In the genomic region with DNA sequence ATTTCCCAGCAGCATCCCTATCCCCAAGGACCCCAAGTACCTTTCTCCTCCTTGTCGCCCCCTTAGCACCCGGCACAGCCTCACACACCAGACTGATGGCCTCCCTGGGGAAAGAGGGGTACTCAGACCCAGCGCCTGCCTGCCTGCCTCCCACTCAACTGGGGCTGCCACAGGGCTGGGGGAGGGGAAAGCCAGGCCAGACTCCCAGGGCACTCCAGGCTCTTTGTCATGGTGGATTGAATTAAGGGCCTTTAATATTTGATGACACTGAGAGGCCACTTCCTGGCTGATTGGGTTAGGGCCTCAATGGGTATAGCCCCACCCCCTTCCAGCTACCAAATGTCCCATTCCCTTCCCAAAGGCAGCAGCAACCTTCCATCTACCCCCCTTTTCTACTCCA, we compare ENCODE assay signal across 9 cellular contexts. TPM values are rescaled to one million over a fixed set of nuclear protein-coding genes. Genes with fewer than 3 reads are reported as not detected.
DNase-seq lines count a peak whose midpoint lies in the region; ATAC-seq, FAIRE-seq and TF ChIP-seq lines count a peak whose summit lies in the region.
"Had no signal": no experiment of that assay in that cellular context is flagged by ENCODE, and none has a peak within 500 bp of the region (broad histone marks: within the 10 kb centered on the region; RNA-seq: fewer than 3 reads in every experiment).

No MANE protein-coding gene starts in this region.

- intact Hi-C loops in tibial artery (cut with DNase I; ENCODE audit: low total_unique reads) = no loop called here

- H3K4me1 Mint-ChIP-seq in astrocyte (ENCODE audit: low read depth, unreplicated experiment) = peaks cover 34% of the 10 kb centered on the region

- H3K79me2 ChIP-seq in astrocyte (ENCODE audit: insufficient read depth, low read length) = peaks cover 75% of the 10 kb centered on the region

- no peak for DNase-seq in activated naive CD4-positive, alpha-beta T cell treated with anti-CD3 and anti-CD28 coated beads, Interleukin-2, amount 50 U/mL, for 72 hours (ENCODE audit: low spot score in 2 of 2)
- DNase-seq in activated naive CD4-positive, alpha-beta T cell (lab: John Stamatoyannopoulos, UW) = no peak
- DNase-seq in astrocyte (ENCODE audit: low read depth) = no peak
- DNase-seq in tibial artery = no peak
- no peak for DNase-seq in globus pallidus (ENCODE audit: low spot score)
- DNase-seq in GF-D8 (lab: John Stamatoyannopoulos, UW) = no peak

- no peak for ATAC-seq in activated naive CD4-positive, alpha-beta T cell treated with anti-CD3 and anti-CD28 coated beads, Interleukin-2, amount 50 U/mL, for 72 hours
- no peak for ATAC-seq in HG03039 (IDR thresholded peaks at IDR 0.05; ENCODE audit: unreplicated experiment)

- peaks cover 0 to 10% of the 10 kb centered on the region in 2 donors for H3K36me3 Mint-ChIP-seq in activated naive CD4-positive, alpha-beta T cell treated with anti-CD3 and anti-CD28 coated beads, Interleukin-2, amount 50 U/mL, for 72 hours
- peaks cover 13% of the 10 kb centered on the region for H3K36me3 Mint-ChIP-seq in astrocyte (ENCODE audit: low read depth, unreplicated experiment)

- H3K4me2 ChIP-seq in astrocyte (ENCODE audit: low read length) = peak overlapping the region; percentile 94

- TF ChIP-seq CTCF in astrocyte (IDR thresholded peaks at IDR 0.05; ENCODE audit: insufficient read depth, low read depth, low read length) (no peak), liver (IDR thresholded peaks at IDR 0.05; ENCODE audit: low read depth, low read length, missing input control) (no peak), tibial artery (IDR thresholded peaks at IDR 0.05) (no peak)

- peaks cover 67% of the 10 kb centered on the region for H4K20me1 ChIP-seq in astrocyte (ENCODE audit: insufficient read depth, low read length)

- peak overlapping the region; percentile 91 for H3K9ac ChIP-seq in astrocyte (ENCODE audit: low read length)
- H3K9ac ChIP-seq in liver (ENCODE audit: low read depth in 1 of 2, low read length in 2 of 2) = no peak overlapping the region

- H3K27ac ChIP-seq in astrocyte (ENCODE audit: low read depth, low read length) (peak overlapping the region; percentile 21), liver (ENCODE audit: low read depth in 1 of 2, low read length in 2 of 2) (peak overlapping the region; percentile 89 to 99), tibial artery (peak overlapping the region; percentile 95 to 97)

- H3K4me1 ChIP-seq in astrocyte (ENCODE audit: insufficient read depth, low read length) = peaks cover 46% of the 10 kb centered on the region
- peaks cover 13 to 48% (median 26%) of the 10 kb centered on the region in 4 donors for H3K4me1 ChIP-seq in liver (ENCODE audit: control insufficient read depth in 4 of 4, insufficient read depth in 4 of 4, low read length in 3 of 4)
- peaks cover 0 to 55% (median 50%) of the 10 kb centered on the region in 4 donors for H3K4me1 ChIP-seq in tibial artery

- H3K27me3 ChIP-seq in astrocyte (ENCODE audit: insufficient read depth, low read length) (no peaks in the 10 kb centered on the region), liver (ENCODE audit: control insufficient read depth in 4 of 4, insufficient read depth in 4 of 4, low read length in 3 of 4) (no peaks in the 10 kb centered on the region), tibial artery (no peaks in the 10 kb centered on the region)

- 95% methylated on average over 3 of the region's 3 CpGs for WGBS in liver

- H3K27ac Mint-ChIP-seq in activated naive CD4-positive, alpha-beta T cell treated with anti-CD3 and anti-CD28 coated beads, Interleukin-2, amount 50 U/mL, for 72 hours = peak overlapping the region; percentile 69 to 94
- no peak overlapping the region for H3K27ac Mint-ChIP-seq in astrocyte (ENCODE audit: unreplicated experiment)

- no peaks in the 10 kb centered on the region for H3K9me3 Mint-ChIP-seq in activated naive CD4-positive, alpha-beta T cell treated with anti-CD3 and anti-CD28 coated beads, Interleukin-2, amount 50 U/mL, for 72 hours
- no peaks in the 10 kb centered on the region for H3K9me3 Mint-ChIP-seq in astrocyte (ENCODE audit: unreplicated experiment)
- H3K9me3 Mint-ChIP-seq: activated T-helper 2 cell treated with anti-CD3 and anti-CD28 coated beads, Interferon-gamma antibody, Interleukin-2, Interleukin-4, amounts not matched to agents 10 μg/mL and 5 μg/mL and 100 μg/mL, durations not matched to agents 14 hours and 24 hours and 36 hours had no signal

- no peak for FAIRE-seq in astrocyte (lab: Jason Lieb, UNC)

- H3K9me3 ChIP-seq in astrocyte (ENCODE audit: insufficient read depth, low read depth, low read length) (no peaks in the 10 kb centered on the region), liver (ENCODE audit: control insufficient read depth in 4 of 4, low read length in 3 of 4) (no peaks in the 10 kb centered on the region), tibial artery (no peaks in the 10 kb centered on the region)

- peak overlapping the region; percentile 77 for H3K4me3 ChIP-seq in astrocyte (ENCODE audit: insufficient read depth, low read depth, low read length)
- H3K4me3 ChIP-seq in liver (ENCODE audit: low read depth in 1 of 3, low read length in 3 of 3) = no peak overlapping the region
- H3K4me3 ChIP-seq in tibial artery = peak overlapping the region in 1 of 2 donors; percentile 76

- TF ChIP-seq RAD21 in liver (IDR thresholded peaks at IDR 0.05) = no peak

- H3K27me3 Mint-ChIP-seq in astrocyte (ENCODE audit: low read depth, unreplicated experiment) = no peaks in the 10 kb centered on the region

- H2AFZ ChIP-seq in astrocyte (ENCODE audit: low read depth, low read length) = no peak overlapping the region

- peak overlapping the region; percentile 93 for H3K4me3 Mint-ChIP-seq in astrocyte (ENCODE audit: unreplicated experiment)

- H3K36me3 ChIP-seq in astrocyte (ENCODE audit: insufficient read depth, low read length) (peaks cover 39% of the 10 kb centered on the region), liver (ENCODE audit: control insufficient read depth in 4 of 4, insufficient read depth in 3 of 4, low read depth in 1 of 4, low read length in 3 of 4) (peaks cover 7 to 43% (median 32%) of the 10 kb centered on the region in 4 donors), tibial artery (peaks cover 36 to 60% (median 45%) of the 10 kb centered on the region in 3 donors)

TF ChIP-seq in liver, 16 proteins besides CTCF, POLR2A, EP300 and RAD21 (continues in another document):
- TF ChIP-seq EGR1 (IDR thresholded peaks at IDR 0.05; ENCODE audit: low read depth in 2 of 2) (no peak), FOXA2 (IDR thresholded peaks at IDR 0.05) (no peak), GABPA (IDR thresholded peaks at IDR 0.05 in 1 of 2, conservative IDR thresholded peaks at IDR 0.05 in 1 of 2) (no peak), NR2F2 (IDR thresholded peaks at IDR 0.05) (no peak), TAF1 (conservative IDR thresholded peaks at IDR 0.05) (no peak), RXRA (IDR thresholded peaks at IDR 0.05) (no peak), HNF4A (conservative IDR thresholded peaks at IDR 0.05) (no peak), JUND (IDR thresholded peaks at IDR 0.05) (no peak)
- TF ChIP-seq, protein P1, sequence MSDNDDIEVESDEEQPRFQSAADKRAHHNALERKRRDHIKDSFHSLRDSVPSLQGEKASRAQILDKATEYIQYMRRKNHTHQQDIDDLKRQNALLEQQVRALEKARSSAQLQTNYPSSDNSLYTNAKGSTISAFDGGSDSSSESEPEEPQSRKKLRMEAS (IDR thresholded peaks at IDR 0.05) = no peak
- TF ChIP-seq, protein P2, sequence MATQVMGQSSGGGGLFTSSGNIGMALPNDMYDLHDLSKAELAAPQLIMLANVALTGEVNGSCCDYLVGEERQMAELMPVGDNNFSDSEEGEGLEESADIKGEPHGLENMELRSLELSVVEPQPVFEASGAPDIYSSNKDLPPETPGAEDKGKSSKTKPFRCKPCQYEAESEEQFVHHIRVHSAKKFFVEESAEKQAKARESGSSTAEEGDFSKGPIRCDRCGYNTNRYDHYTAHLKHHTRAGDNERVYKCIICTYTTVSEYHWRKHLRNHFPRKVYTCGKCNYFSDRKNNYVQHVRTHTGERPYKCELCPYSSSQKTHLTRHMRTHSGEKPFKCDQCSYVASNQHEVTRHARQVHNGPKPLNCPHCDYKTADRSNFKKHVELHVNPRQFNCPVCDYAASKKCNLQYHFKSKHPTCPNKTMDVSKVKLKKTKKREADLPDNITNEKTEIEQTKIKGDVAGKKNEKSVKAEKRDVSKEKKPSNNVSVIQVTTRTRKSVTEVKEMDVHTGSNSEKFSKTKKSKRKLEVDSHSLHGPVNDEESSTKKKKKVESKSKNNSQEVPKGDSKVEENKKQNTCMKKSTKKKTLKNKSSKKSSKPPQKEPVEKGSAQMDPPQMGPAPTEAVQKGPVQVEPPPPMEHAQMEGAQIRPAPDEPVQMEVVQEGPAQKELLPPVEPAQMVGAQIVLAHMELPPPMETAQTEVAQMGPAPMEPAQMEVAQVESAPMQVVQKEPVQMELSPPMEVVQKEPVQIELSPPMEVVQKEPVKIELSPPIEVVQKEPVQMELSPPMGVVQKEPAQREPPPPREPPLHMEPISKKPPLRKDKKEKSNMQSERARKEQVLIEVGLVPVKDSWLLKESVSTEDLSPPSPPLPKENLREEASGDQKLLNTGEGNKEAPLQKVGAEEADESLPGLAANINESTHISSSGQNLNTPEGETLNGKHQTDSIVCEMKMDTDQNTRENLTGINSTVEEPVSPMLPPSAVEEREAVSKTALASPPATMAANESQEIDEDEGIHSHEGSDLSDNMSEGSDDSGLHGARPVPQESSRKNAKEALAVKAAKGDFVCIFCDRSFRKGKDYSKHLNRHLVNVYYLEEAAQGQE (IDR thresholded peaks at IDR 0.05) = no peak

RNA-seq across cellular contexts. Expression of a gene that starts 1.8 kb away (rescaled TPM):
- 10 to 100 TPM; 50.3 to 76.2 TPM for total RNA-seq in activated naive CD4-positive, alpha-beta T cell treated with anti-CD3 and anti-CD28 coated beads, Interleukin-2, amount 50 U/mL, for 72 hours
- 391 and 397 TPM in 2 replicates for total RNA-seq in astrocyte
- 10 to 100 TPM; 53.2 to 65.5 TPM for total RNA-seq in liver
- 10 to 100 TPM; 27.2 to 62.8 TPM for polyA plus RNA-seq in liver

RNA-seq across cellular contexts. Expression of a gene that starts 5.8 kb away (rescaled TPM):
- total RNA-seq in activated naive CD4-positive, alpha-beta T cell treated with anti-CD3 and anti-CD28 coated beads, Interleukin-2, amount 50 U/mL, for 72 hours = 100 to 1,000 TPM; 202 to 308 TPM
- total RNA-seq in astrocyte = 36.5 and 37.9 TPM in 2 replicates
- total RNA-seq in liver = 10 to 100 TPM; 32.4 to 54.4 TPM
- 10 to 100 TPM; 34.3 to 57.9 TPM for polyA plus RNA-seq in liver

RNA-seq across cellular contexts. Expression of a gene that starts 7.1 kb away (rescaled TPM):
- total RNA-seq in activated naive CD4-positive, alpha-beta T cell treated with anti-CD3 and anti-CD28 coated beads, Interleukin-2, amount 50 U/mL, for 72 hours = 10 to 100 TPM; 27.7 to 55.3 TPM
- total RNA-seq in astrocyte = 20.0 and 21.8 TPM in 2 replicates
- 1 to 10 TPM; 6.5 to 7.4 TPM for total RNA-seq in liver
- polyA plus RNA-seq in liver = 1 to 10 TPM; 5.0 to 8.2 TPM

RNA-seq across cellular contexts. Expression of a gene that starts 12.8 kb away (rescaled TPM):
- 10 to 100 TPM; 40.9 to 41.1 TPM for total RNA-seq in activated naive CD4-positive, alpha-beta T cell treated with anti-CD3 and anti-CD28 coated beads, Interleukin-2, amount 50 U/mL, for 72 hours
- total RNA-seq in astrocyte (89.2 and 96.4 TPM in 2 replicates), liver (10 to 100 TPM; 24.6 to 42.8 TPM)
- polyA plus RNA-seq in liver = 10 to 100 TPM in 1 of 2 donors, 1 to 10 TPM in 1; 3.8 to 16.4 TPM

RNA-seq across cellular contexts. Expression of a gene that starts 14.4 kb away (rescaled TPM):
- 10 to 100 TPM; 40.8 to 41.9 TPM for total RNA-seq in activated naive CD4-positive, alpha-beta T cell treated with anti-CD3 and anti-CD28 coated beads, Interleukin-2, amount 50 U/mL, for 72 hours
- total RNA-seq in astrocyte = 46.6 and 51.5 TPM in 2 replicates
- 10 to 100 TPM; 10.4 to 20.2 TPM for total RNA-seq in liver
- polyA plus RNA-seq in liver = 10 to 100 TPM; 24.7 to 31.6 TPM

Comparison
In these comparisons a context has a peak if more than half of its experiments do, and no peak if none do; other contexts are left out.
1. H3K27ac ChIP-seq: peak in every context shown above with its lines; median percentile 96 in tibial artery; 94 in liver; 21 in astrocyte.